Comparison of ENCODE assay signal across 8 cellular contexts in genomic region chr17:74736423-74737298, GRCh38. TPM values are rescaled to one million over a fixed set of nuclear protein-coding genes. Genes with fewer than 3 reads are reported as not detected.
DNase-seq lines count a peak whose midpoint lies in the region; ATAC-seq lines count a peak whose summit lies in the region.

Gene RAB37, plus strand, starts transcription at chr17:74737256. Its CDS starts 17 bp downstream, at chr17:74737273.

- peaks cover 59% of the 10 kb centered on the region for H3K27me3 ChIP-seq in ectodermal cell (ENCODE audit: control insufficient read depth, insufficient read depth, low read length, poor library complexity, severe bottlenecking)
- peaks cover 25% of the 10 kb centered on the region for H3K27me3 ChIP-seq in muscle layer of duodenum (ENCODE audit: low read depth, low read length)

- H3K4me3 Mint-ChIP-seq in T-cell = peak within 1 kb of the TSS; percentile 87 to 89 (median 87)

- H3K27ac ChIP-seq in ectodermal cell (ENCODE audit: insufficient read depth, low read depth, low read length, poor library complexity, severe bottlenecking) (no peak within 1 kb of the TSS), muscle layer of duodenum (ENCODE audit: low read length) (no peak within 1 kb of the TSS)

- H3K4me1 ChIP-seq in ectodermal cell (ENCODE audit: control insufficient read depth, insufficient read depth, low read length) (peaks cover 21% of the 10 kb centered on the region), muscle layer of duodenum (ENCODE audit: control insufficient read depth in 1 of 2, insufficient read depth in 2 of 2, low read length in 2 of 2) (peaks cover 10 to 24% of the 10 kb centered on the region in 2 donors)

- H3K36me3 Mint-ChIP-seq in T-cell = no peaks in the 10 kb centered on the region

- H3K27me3 Mint-ChIP-seq in T-cell = no peaks in the 10 kb centered on the region

- peak; percentile 33 for ATAC-seq in HG03196 (IDR thresholded peaks at IDR 0.05; ENCODE audit: unreplicated experiment)
- ATAC-seq in T-cell (replicated peaks in 1 of 4) = peak; percentile 24 to 54 (median 35)
- ATAC-seq in HG03342 (IDR thresholded peaks at IDR 0.05; ENCODE audit: unreplicated experiment) = no peak
- no peak for ATAC-seq in HG02840 (IDR thresholded peaks at IDR 0.05; ENCODE audit: low FRiP score, unreplicated experiment)

- H3K9me3 Mint-ChIP-seq in T-cell = no peaks in the 10 kb centered on the region

- H3K27ac Mint-ChIP-seq in T-cell = peak within 1 kb of the TSS; percentile 99 to 100

- peaks cover 48 to 56% (median 54%) of the 10 kb centered on the region in 3 donors for H3K4me1 Mint-ChIP-seq in T-cell

- no peaks in the 10 kb centered on the region for H3K36me3 ChIP-seq in ectodermal cell (ENCODE audit: control insufficient read depth, insufficient read depth, low read length)
- H3K36me3 ChIP-seq in muscle layer of duodenum (ENCODE audit: control insufficient read depth in 1 of 2, insufficient read depth in 2 of 2, low read length in 2 of 2) = no peaks in the 10 kb centered on the region

- DNase-seq in Daoy (ENCODE audit: low read depth) (peak; percentile 33), T-cell (peak in 22 of 34 experiments; percentile 34 to 68 (median 46)), COR-L47 (lab: John Stamatoyannopoulos, UW) (no peak)

- CTCF ChIA-PET in T-cell (lab: Charles Lee) = interaction anchor here (0.6 to 4.8 kb wide), 19 partner anchors 9 to 379 kb away, joined by 3 to 88 read pairs (median 4); partner anchors contain the start of genes FDXR (in 1 of the 2) and NAT9 (in 1 of the 2)

- H3K9me3 ChIP-seq in ectodermal cell (ENCODE audit: control insufficient read depth, low read length) (no peaks in the 10 kb centered on the region), muscle layer of duodenum (ENCODE audit: control insufficient read depth in 1 of 2, low read length in 2 of 2) (no peaks in the 10 kb centered on the region)

- POLR2A ChIA-PET in T-cell (lab: Charles Lee) = interaction anchor here in 1 of 2 donors (0.7 to 0.9 kb wide), 2 partner anchors 12 to 79 kb away, joined by 3 to 4 read pairs; no protein-coding TSS in a partner anchor

- 2% methylated on average over 70 of the region's 70 CpGs for WGBS in ectodermal cell, 2 experiments

- H3K4me3 ChIP-seq in ectodermal cell (ENCODE audit: insufficient read depth, low read depth, low read length) (peak within 1 kb of the TSS; percentile 32), muscle layer of duodenum (ENCODE audit: low read depth in 1 of 2, low read length in 2 of 2) (peak within 1 kb of the TSS; percentile 9 to 54)

RNA-seq across cellular contexts. Expression of gene RAB37, which starts in this region (rescaled TPM):
- not detected in 2 replicates for total RNA-seq in Daoy (2014; rRNA removed; shearing (Covaris generic))
- total RNA-seq in T-cell = 10 to 100 TPM; 31.2 to 73.4 (median 40.7) TPM
- 1.6 TPM for polyA plus RNA-seq in ectodermal cell (2013, experiment 1 of 4)
- 1.6 TPM for polyA plus RNA-seq in ectodermal cell (2013, experiment 2 of 4)
- polyA plus RNA-seq in ectodermal cell (2013, experiment 3 of 4) = 1.5 TPM
- polyA plus RNA-seq in ectodermal cell (2013, experiment 4 of 4) = 1.3 TPM

Comparison
In these comparisons a context has a peak if more than half of its experiments do, and no peak if none do; other contexts are left out.
1. RNA of gene RAB37 (total RNA-seq): 31.2 to 73.4 TPM in T-cell; not detected in Daoy; every median in the first group is over 10 times any median in the second.
2. Peak in DNase-seq in Daoy; RNA of the gene not detected or under 1 TPM.
3. ATAC-seq: peak in HG03196 (single experiment) and T-cell (4 of 4); none in HG03342 (single experiment) and HG02840 (single experiment).